8 cellular contexts compared by ENCODE assay signal in genomic region chr7:27576360-27576944, GRCh38.
DNase-seq lines count a peak whose midpoint lies in the region; ATAC-seq and TF ChIP-seq lines count a peak whose summit lies in the region.

No MANE protein-coding gene starts in this region.

- DNase-seq in COLO829 (ENCODE audit: low spot score): peak; percentile 54
- DNase-seq in Jurkat, Clone E6-1 (ENCODE audit: low read depth, low spot score): peak; percentile 37
- peak; percentile 60 for DNase-seq in OCI-M1 (lab: John Stamatoyannopoulos, UW)
- peak; percentile 13 for DNase-seq in endothelial cell (ENCODE audit: low spot score)
- DNase-seq in myocyte (ENCODE audit: low read depth): peak; percentile 71
- DNase-seq in occipital lobe (lab: John Stamatoyannopoulos, UW): no peak

- H3K4me3 ChIP-seq in Jurkat, Clone E6-1 (ENCODE audit: low read length): no peak overlapping the region

- H3K36me3 Mint-ChIP-seq in endothelial cell (ENCODE audit: low read depth, unreplicated experiment): no peaks in the 10 kb centered on the region

- no peaks in the 10 kb centered on the region for H3K9me3 Mint-ChIP-seq in endothelial cell (ENCODE audit: unreplicated experiment)

- no peak for ATAC-seq in GM21723 (IDR thresholded peaks at IDR 0.05; ENCODE audit: unreplicated experiment)
- no peak for ATAC-seq in HG03565 (IDR thresholded peaks at IDR 0.05; ENCODE audit: unreplicated experiment)

- peak; percentile 78 for TF ChIP-seq CTCF in endothelial cell (IDR thresholded peaks at IDR 0.05; ENCODE audit: unreplicated experiment)

- H3K27ac Mint-ChIP-seq in endothelial cell (ENCODE audit: unreplicated experiment): no peak overlapping the region

- peaks cover 4% of the 10 kb centered on the region for H3K27me3 Mint-ChIP-seq in endothelial cell (ENCODE audit: unreplicated experiment)

- H3K4me3 Mint-ChIP-seq in endothelial cell (ENCODE audit: unreplicated experiment): no peak overlapping the region

- H3K4me1 Mint-ChIP-seq in endothelial cell (ENCODE audit: unreplicated experiment): peaks cover 14% of the 10 kb centered on the region
